In the genomic region with DNA sequence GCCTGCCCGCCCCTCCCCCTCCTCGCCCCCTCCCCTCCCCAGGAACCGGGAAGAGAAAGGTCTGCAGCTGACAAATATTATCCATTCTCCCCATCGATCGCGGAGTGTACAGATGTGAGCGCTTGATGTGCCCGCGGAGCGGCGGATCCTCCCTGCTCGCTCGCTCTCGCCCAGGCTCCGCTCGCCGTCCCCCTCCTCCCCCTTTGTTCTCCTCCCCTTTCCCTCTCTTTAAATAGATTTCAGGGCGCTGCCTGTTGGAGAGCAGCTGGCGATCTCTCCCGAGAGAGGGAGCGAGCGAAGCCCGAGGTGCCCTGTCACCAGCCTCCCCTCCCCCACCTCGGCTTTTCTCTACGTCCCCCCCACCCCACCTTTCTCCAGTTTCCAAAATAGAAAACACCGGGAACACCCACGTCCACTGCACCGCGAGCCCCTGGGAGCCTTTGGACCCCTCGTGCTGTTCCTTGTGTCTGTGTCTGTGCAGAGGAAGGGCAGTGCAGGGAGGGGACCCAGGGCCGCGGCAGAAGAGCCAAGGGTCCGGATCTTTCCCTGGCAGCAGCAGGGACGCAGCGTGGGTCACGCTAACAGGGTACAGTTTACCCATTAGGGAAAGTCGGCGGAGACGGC, we compare ENCODE assay signal across 8 cellular contexts. TPM values are rescaled to one million over a fixed set of nuclear protein-coding genes. Genes with fewer than 3 reads are reported as not detected.
DNase-seq lines count a peak whose midpoint lies in the region; ATAC-seq, FAIRE-seq and TF ChIP-seq lines count a peak whose summit lies in the region.

No MANE protein-coding gene starts in this region.

- H3K79me2 ChIP-seq in K562 (ENCODE audit: control insufficient read depth, insufficient read depth, low read length), result peaks cover 54% of the 10 kb centered on the region

- no peaks in the 10 kb centered on the region for H4K20me1 ChIP-seq in K562 (replicated peaks; ENCODE audit: control insufficient read depth, insufficient read depth, low read length)

- TF ChIP-seq EP300 in K562 (IDR thresholded peaks at IDR 0.05; ENCODE audit: low read length), result no peak; the same call in 1 of the 2 replicates

- no peaks in the 10 kb centered on the region for H3K9me1 ChIP-seq in K562 (ENCODE audit: control insufficient read depth, insufficient read depth, low read length)

- H3K4me2 ChIP-seq in K562 (ENCODE audit: insufficient read depth, low read length), result peak overlapping the region; percentile 83

- ATAC-seq in activated CD8-positive, alpha-beta memory T cell treated with anti-CD3 and anti-CD28 coated beads, Interleukin-2, amount 10 ng/mL, durations not matched to agents 7 days and 5 days, result no peak
- ATAC-seq in K562 (peak; percentile 18), GM21737 (IDR thresholded peaks at IDR 0.05; ENCODE audit: unreplicated experiment) (no peak)

- 2% methylated on average over 11 of the region's 39 CpGs for WGBS in K562 (ENCODE audit: insufficient coverage, low coverage, missing lambda C conversion rate)

- no peak for TF ChIP-seq RAD21 in K562 (CRISPR knock-in tag; conservative IDR thresholded peaks at IDR 0.05 in 1 of 2, IDR thresholded peaks at IDR 0.05 in 1 of 2)

- H3K4me1 Mint-ChIP-seq in activated CD8-positive, alpha-beta memory T cell treated with anti-CD3 and anti-CD28 coated beads, Interleukin-2, amount 10 ng/mL, durations not matched to agents 7 days and 5 days, result peaks cover 9% of the 10 kb centered on the region

- in situ Hi-C loops in K562 (cut with MboI), result loop anchor here (10.0 kb wide), 1 partner anchor 50 kb away; no protein-coding TSS in a partner anchor

- DNase-seq in activated CD8-positive, alpha-beta memory T cell treated with anti-CD3 and anti-CD28 coated beads, Interleukin-2, amount 10 ng/mL, durations not matched to agents 7 days and 5 days, result no peak
- no peak for DNase-seq in activated CD8-positive, alpha-beta memory T cell treated with anti-CD3 and anti-CD28 coated beads for 24 hours
- DNase-seq in NCI-H510A (lab: John Stamatoyannopoulos, UW), result peak; percentile 55
- DNase-seq in K562 (ENCODE audit: extremely low read depth in 1 of 4, low spot score in 3 of 4), result peak; percentile 32 to 76 (median 52)
- peak; percentile 76 for DNase-seq in kidney
- peak in 8 of 49 donors; percentile 5 to 40 (median 18) for DNase-seq in substantia nigra (lab: John Stamatoyannopoulos, UW)
- DNase-seq in hippocampal formation (lab: John Stamatoyannopoulos, UW), result no peak

- POLR2A ChIA-PET in K562 (lab: Yijun Ruan, JAX), result interaction anchor here (0.6 to 2.4 kb wide), 8 partner anchors 11 to 53 kb away, joined by 3 to 19 read pairs (median 4); no protein-coding TSS in a partner anchor

- no peak overlapping the region for H2AFZ ChIP-seq in K562 (ENCODE audit: low read depth, low read length)

- no TSS peak for BruUV-seq in K562 (replicated peaks; lab: Mats Ljungman, UMichigan)

- H3K27me3 ChIP-seq in K562 (ENCODE audit: control insufficient read depth in 2 of 2, insufficient read depth in 2 of 2, low read length in 2 of 2), result no peaks in the 10 kb centered on the region

- CTCF ChIA-PET in activated CD8-positive, alpha-beta memory T cell treated with anti-CD3 and anti-CD28 coated beads, Interleukin-2, amount 10 ng/mL, durations not matched to agents 7 days and 5 days (lab: Charles Lee), result interaction anchor here (1.3 kb wide), 1 partner anchor 56 kb away, joined by 4 read pairs; a partner anchor contains a TSS
- CTCF ChIA-PET in K562 (lab: Yijun Ruan, JAX; ENCODE audit: low intra/inter-chr PET ratio), result no interaction called here

- no peaks in the 10 kb centered on the region for H3K9me3 ChIP-seq in K562 (replicated peaks; ENCODE audit: control insufficient read depth, insufficient read depth, low read depth, low read length)
- H3K9me3 ChIP-seq in kidney (ENCODE audit: control insufficient read depth in 1 of 2, low read length in 2 of 2), result no peaks in the 10 kb centered on the region

- FAIRE-seq in K562 (lab: Jason Lieb, UNC), result no peak
- FAIRE-seq in kidney (lab: Jason Lieb, UNC), result no peak

- no peak overlapping the region for H3K27ac Mint-ChIP-seq in activated CD8-positive, alpha-beta memory T cell treated with anti-CD3 and anti-CD28 coated beads, Interleukin-2, amount 10 ng/mL, durations not matched to agents 7 days and 5 days

- peak; percentile 10; the same call in 1 of the 2 replicates for TF ChIP-seq POLR2A in K562 (conservative IDR thresholded peaks at IDR 0.05)

- H3K4me3 ChIP-seq in K562 (peak overlapping the region; percentile 45), kidney (ENCODE audit: low read length in 2 of 2) (peak overlapping the region in 1 of 2 donors; percentile 55)

- H3K4me1 ChIP-seq in K562 (replicated peaks in 1 of 2; ENCODE audit: control insufficient read depth in 2 of 2, insufficient read depth in 2 of 2, low read length in 2 of 2) (peaks cover 26 to 76% of the 10 kb centered on the region in 2 experiments), kidney (ENCODE audit: control insufficient read depth in 1 of 2, insufficient read depth in 1 of 2, low read depth in 1 of 2, low read length in 2 of 2) (peaks cover 0 to 3% of the 10 kb centered on the region in 2 donors)

- peak overlapping the region; percentile 78 to 89 for H3K9ac ChIP-seq in K562 (ENCODE audit: insufficient read depth in 1 of 2, low read depth in 2 of 2, low read length in 2 of 2)
- no peak overlapping the region for H3K9ac ChIP-seq in kidney (ENCODE audit: low read length in 2 of 2)

- intact Hi-C loops in K562 (cut with micrococcal nuclease), result loop anchor here (2.0 kb wide), 2 partner anchors 14 to 48 kb away; no protein-coding TSS in a partner anchor
- intact Hi-C loops in kidney (cut with DNase I), result no loop called here

- no peaks in the 10 kb centered on the region for H3K9me3 Mint-ChIP-seq in activated CD8-positive, alpha-beta memory T cell treated with anti-CD3 and anti-CD28 coated beads, Interleukin-2, amount 10 ng/mL, durations not matched to agents 7 days and 5 days (ENCODE audit: low read depth)

- no peak for TF ChIP-seq CTCF in K562 (IDR thresholded peaks at IDR 0.05 in 2 of 3, conservative IDR thresholded peaks at IDR 0.05 in 1 of 3; ENCODE audit: insufficient read depth in 2 of 3, low read depth in 1 of 3, low read length in 3 of 3)
- TF ChIP-seq CTCF in kidney (IDR thresholded peaks at IDR 0.05; ENCODE audit: borderline replicate concordance, extremely low read depth, insufficient read depth), result no peak

- H3K4me3 Mint-ChIP-seq in activated CD8-positive, alpha-beta memory T cell treated with anti-CD3 and anti-CD28 coated beads, Interleukin-2, amount 10 ng/mL, durations not matched to agents 7 days and 5 days, result peak overlapping the region; percentile 69

- H3K27ac ChIP-seq in K562 (ENCODE audit: extremely low read depth, low read depth, low read length) (peak overlapping the region; percentile 97), kidney (ENCODE audit: low read depth in 2 of 2, low read length in 2 of 2) (no peak overlapping the region), substantia nigra (ENCODE audit: low read depth, low read length, poor library complexity, severe bottlenecking) (peak overlapping the region; percentile 70)

- H3K36me3 ChIP-seq in K562 (ENCODE audit: control insufficient read depth, insufficient read depth, low read length) (peaks cover 6% of the 10 kb centered on the region; the same call in 1 of the 3 replicates), kidney (ENCODE audit: control insufficient read depth in 1 of 2, insufficient read depth in 2 of 2, low read length in 2 of 2) (no peaks in the 10 kb centered on the region)

- H3K36me3 Mint-ChIP-seq in activated CD8-positive, alpha-beta memory T cell treated with anti-CD3 and anti-CD28 coated beads, Interleukin-2, amount 10 ng/mL, durations not matched to agents 7 days and 5 days, result no peaks in the 10 kb centered on the region

- H3K27me3 Mint-ChIP-seq in activated CD8-positive, alpha-beta memory T cell treated with anti-CD3 and anti-CD28 coated beads, Interleukin-2, amount 10 ng/mL, durations not matched to agents 7 days and 5 days, result no peaks in the 10 kb centered on the region

TF ChIP-seq in K562, 482 proteins besides CTCF, POLR2A, EP300 and RAD21 (continues in another document):
- TF ChIP-seq HSF4 (CRISPR knock-in tag; IDR thresholded peaks at IDR 0.05; ENCODE audit: borderline replicate concordance) (no peak), MAZ (CRISPR knock-in tag; conservative IDR thresholded peaks at IDR 0.05 in 1 of 2, IDR thresholded peaks at IDR 0.05 in 1 of 2) (0 out of 4 replicates have a peak, but pooled peaks of 1 of the 2 experiments have one; percentile 9), BCOR (IDR thresholded peaks at IDR 0.05) (no peak)

RNA-seq across cellular contexts. Expression of a gene that starts 56.6 kb away (rescaled TPM):
- 10 to 100 TPM; 43.9 to 58.0 TPM for total RNA-seq in activated CD8-positive, alpha-beta memory T cell treated with anti-CD3 and anti-CD28 coated beads, Interleukin-2, amount 10 ng/mL, durations not matched to agents 7 days and 5 days
- 128 and 140 TPM in 2 replicates for total RNA-seq in K562 (2011; cell fraction: chromatin; rRNA removed; ENCODE audit: low replicate concordance)
- total RNA-seq in K562 (2011; cell fraction: nucleolus; rRNA removed), result 71.6 and 74.4 TPM in 2 replicates
- total RNA-seq in K562 (2011; cell fraction: nucleoplasm; rRNA removed), result 97.0 and 135 TPM in 2 replicates
- total RNA-seq in K562 (2014; rRNA removed) (73.7 and 76.0 TPM in 2 replicates), K562 (2014; rRNA removed; fragmentation: Illumina TruSeq; extraction: Trizol) (37.6 and 37.9 TPM in 2 replicates), K562 (2015; rRNA removed; fragmentation: Illumina TruSeq; extraction: Trizol) (33.0 and 36.6 TPM in 2 replicates), K562 (2021) (98.3 and 113 TPM in 2 replicates), kidney (33.9 TPM)
- polyA plus RNA-seq in K562 (2011; rRNA removed) (27.5 and 28.1 TPM in 2 replicates), K562 (2014; fragmentation: Illumina TruSeq; extraction: Trizol) (88.1 and 98.5 TPM in 2 replicates), K562 (2014; fragmentation: Nextera tagmentation; extraction: Ambion mirVana) (10 to 100 TPM; 32.0 to 37.4 TPM), K562 (2014; rRNA removed) (44.4 and 64.6 TPM in 2 replicates), kidney (ENCODE audit: insufficient read depth, low read depth, low replicate concordance) (7.7 TPM)
- polyA plus RNA-seq in K562 (2011; cell fraction: cytosol; rRNA removed), result 30.1 and 38.0 TPM in 2 replicates
- polyA plus RNA-seq in K562 (2011; cell fraction: nucleus; rRNA removed), result 64.0 and 93.7 TPM in 2 replicates
- polyA plus RNA-seq in K562 (2012), result 72.8 and 76.1 TPM in 2 replicates
- 40.5 and 49.5 TPM in 2 replicates for polyA minus RNA-seq in K562 (2011; rRNA and poly(A)+ RNA removed)
- 105 and 120 TPM in 2 replicates for polyA minus RNA-seq in K562 (2011; cell fraction: cytosol; rRNA and poly(A)+ RNA removed)
- polyA minus RNA-seq in K562 (2011; cell fraction: nucleus; rRNA and poly(A)+ RNA removed), result 36.9 and 50.0 TPM in 2 replicates

Comparison
In these comparisons a context has a peak if more than half of its experiments do, and no peak if none do; other contexts are left out.
1. DNase-seq: peak in NCI-H510A (single experiment), K562 (4 of 4) and kidney (single experiment); none in activated CD8-positive, alpha-beta memory T cell treated with anti-CD3 and anti-CD28 coated beads, Interleukin-2, amount 10 ng/mL, durations not matched to agents 7 days and 5 days (single experiment), activated CD8-positive, alpha-beta memory T cell treated with anti-CD3 and anti-CD28 coated beads for 24 hours (single experiment) and hippocampal formation (0 of 2).
2. H3K27ac ChIP-seq: peak in K562 (single experiment) and substantia nigra (single experiment); none in kidney (0 of 2).
3. H3K9ac ChIP-seq: peak in K562 (2 of 2); none in kidney (0 of 2).